In the genomic region with DNA sequence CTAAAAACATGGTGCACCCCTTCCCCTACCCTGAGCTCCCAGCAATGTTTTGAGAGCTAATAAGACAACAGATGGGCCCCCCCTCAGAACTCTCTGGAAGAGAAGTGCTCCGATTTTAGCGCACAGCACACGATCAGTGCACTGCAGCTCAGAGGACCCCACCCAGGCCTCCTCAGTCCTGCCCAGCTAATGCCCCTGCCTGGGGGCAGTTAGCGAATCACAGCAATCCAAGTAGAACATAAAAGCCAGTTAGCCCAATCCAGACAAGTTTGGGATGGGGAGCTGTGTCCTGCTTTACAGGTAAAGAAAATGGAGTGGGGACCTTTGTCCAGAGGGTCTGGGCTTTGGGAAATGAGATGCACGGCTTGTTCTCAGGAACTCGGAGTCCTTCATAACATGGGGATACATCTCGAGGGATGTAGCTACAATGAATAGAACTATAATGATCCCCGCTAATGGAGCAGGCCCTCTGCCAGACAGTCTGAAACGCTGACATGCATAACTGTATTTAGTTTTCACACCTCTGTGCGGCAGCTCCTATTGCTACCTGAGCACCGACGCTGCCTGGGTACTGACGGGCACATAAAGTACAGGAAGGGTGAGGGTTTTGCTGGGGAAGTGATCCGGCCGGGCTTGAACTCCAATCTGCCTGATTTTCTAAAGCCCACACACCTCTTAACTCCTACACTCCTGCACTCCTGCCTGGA, we compare ENCODE assay signal across 11 cellular contexts. TPM values are rescaled to one million over a fixed set of nuclear protein-coding genes. Genes with fewer than 3 reads are reported as not detected.
DNase-seq lines count a peak whose midpoint lies in the region; ATAC-seq and TF ChIP-seq lines count a peak whose summit lies in the region.
"Had no signal": no experiment of that assay in that cellular context is flagged by ENCODE, and none has a peak within 500 bp of the region (broad histone marks: within the 10 kb centered on the region; RNA-seq: fewer than 3 reads in every experiment).

No MANE protein-coding gene starts in this region.

- no peak overlapping the region for H3K4me3 ChIP-seq in endodermal cell (ENCODE audit: low read length)
- no peak overlapping the region for H3K4me3 ChIP-seq in CD8-positive, alpha-beta T cell (ENCODE audit: low read depth, low read length)
- H3K4me3 ChIP-seq in upper lobe of right lung = no peak overlapping the region
- H3K4me3 ChIP-seq: lower lobe of right lung, thyroid gland had no signal

- H3K9me3 ChIP-seq in endodermal cell (ENCODE audit: control insufficient read depth, low read length) (no peaks in the 10 kb centered on the region), upper lobe of right lung (no peaks in the 10 kb centered on the region)
- H3K9me3 ChIP-seq in CD8-positive, alpha-beta T cell (ENCODE audit: low read length) = no peaks in the 10 kb centered on the region
- H3K9me3 ChIP-seq: lower lobe of right lung, thyroid gland had no signal

- H3K36me3 ChIP-seq in endodermal cell (ENCODE audit: control insufficient read depth, insufficient read depth, low read length) = no peaks in the 10 kb centered on the region
- no peaks in the 10 kb centered on the region for H3K36me3 ChIP-seq in CD8-positive, alpha-beta T cell (ENCODE audit: insufficient read depth, low read length)
- no peaks in the 10 kb centered on the region for H3K36me3 ChIP-seq in upper lobe of right lung
- H3K36me3 ChIP-seq: lower lobe of right lung, thyroid gland had no signal

- DNase-seq in Right ventricle myocardium superior = peak; percentile 38
- DNase-seq in cardiac septum (ENCODE audit: low spot score) = no peak
- no peak for DNase-seq in endodermal cell
- DNase-seq in neural crest cell (ENCODE audit: low read depth, low spot score) = no peak
- DNase-seq in CD8-positive, alpha-beta T cell = no peak
- no peak for DNase-seq in stimulated activated CD4-positive, alpha-beta T cell treated with anti-CD3 and anti-CD28 coated beads, Interleukin-15, amount 100 ng/mL, for 24 hours
- DNase-seq in stimulated activated naive B cell treated with anti-CD40 and anti-IgM and Interleukin-4, amounts not matched to agents 10 μg/mL and 1 μg/mL and 100 μg/mL, for 72 hours = no peak
- DNase-seq in upper lobe of right lung = no peak

- POLR2A ChIA-PET in CD8-positive, alpha-beta T cell (lab: Charles Lee) = no interaction called here

- H3K4me1 Mint-ChIP-seq in endodermal cell (peaks cover 43% of the 10 kb centered on the region), neural crest cell (peaks cover 78% of the 10 kb centered on the region)
- no peaks in the 10 kb centered on the region for H3K4me1 Mint-ChIP-seq in CD8-positive, alpha-beta T cell (ENCODE audit: low read depth)
- no peaks in the 10 kb centered on the region for H3K4me1 Mint-ChIP-seq in stimulated activated naive B cell treated with anti-CD40 and anti-IgM and Interleukin-4, amounts not matched to agents 10 μg/mL and 1 μg/mL and 100 μg/mL, for 72 hours

- H3K27me3 ChIP-seq in endodermal cell (ENCODE audit: control insufficient read depth, insufficient read depth, low read length, poor library complexity, severe bottlenecking) (no peaks in the 10 kb centered on the region), upper lobe of right lung (no peaks in the 10 kb centered on the region)
- H3K27me3 ChIP-seq in CD8-positive, alpha-beta T cell (ENCODE audit: insufficient read depth, low read length) = no peaks in the 10 kb centered on the region
- H3K27me3 ChIP-seq: thyroid gland had no signal

- TF ChIP-seq CTCF in endodermal cell (conservative IDR thresholded peaks at IDR 0.05) (no peak), neural crest cell (conservative IDR thresholded peaks at IDR 0.05) (no peak), upper lobe of right lung (IDR thresholded peaks at IDR 0.05) (no peak)
- no peak for TF ChIP-seq CTCF in CD8-positive, alpha-beta T cell (IDR thresholded peaks at IDR 0.05)

- peak overlapping the region; percentile 100 for H3K27ac ChIP-seq in endodermal cell (ENCODE audit: low read depth, low read length)
- no peak overlapping the region for H3K27ac ChIP-seq in CD8-positive, alpha-beta T cell (ENCODE audit: low read depth, low read length)
- H3K27ac ChIP-seq in upper lobe of right lung = no peak overlapping the region

- peaks cover 19% of the 10 kb centered on the region for H3K4me1 ChIP-seq in endodermal cell (ENCODE audit: control insufficient read depth, insufficient read depth, low read length)
- H3K4me1 ChIP-seq in CD8-positive, alpha-beta T cell (ENCODE audit: insufficient read depth, low read length) = no peaks in the 10 kb centered on the region
- H3K4me1 ChIP-seq in upper lobe of right lung = peaks cover 6% of the 10 kb centered on the region

- CTCF ChIA-PET in CD8-positive, alpha-beta T cell (lab: Charles Lee) = interaction anchor here (2.3 kb wide), 1 partner anchor 28 kb away, joined by 11 read pairs; no protein-coding TSS in a partner anchor

- ATAC-seq in Right ventricle myocardium superior (ENCODE audit: poor library complexity) = no peak
- ATAC-seq in CD8-positive, alpha-beta T cell = no peak
- ATAC-seq in stimulated activated naive B cell treated with anti-CD40 and anti-IgM and Interleukin-4, amounts not matched to agents 10 μg/mL and 1 μg/mL and 100 μg/mL, for 72 hours (replicated peaks) = no peak
- ATAC-seq in upper lobe of right lung = no peak

- H3K4me3 Mint-ChIP-seq in endodermal cell (no peak overlapping the region), neural crest cell (peak overlapping the region; percentile 76)
- H3K4me3 Mint-ChIP-seq in CD8-positive, alpha-beta T cell = no peak overlapping the region
- H3K4me3 Mint-ChIP-seq in stimulated activated naive B cell treated with anti-CD40 and anti-IgM and Interleukin-4, amounts not matched to agents 10 μg/mL and 1 μg/mL and 100 μg/mL, for 72 hours = no peak overlapping the region
- H3K4me3 Mint-ChIP-seq: activated naive CD8-positive, alpha-beta T cell had no signal

- intact Hi-C loops in Right ventricle myocardium superior (cut with DNase I) = no loop called here
- intact Hi-C loops in cardiac septum (cut with DNase I) = no loop called here
- intact Hi-C loops in CD8-positive, alpha-beta T cell (cut with DNase I, micrococcal nuclease) = no loop called here
- intact Hi-C loops in upper lobe of right lung (cut with DNase I) = no loop called here

- H3K9me3 Mint-ChIP-seq in endodermal cell (no peaks in the 10 kb centered on the region), neural crest cell (no peaks in the 10 kb centered on the region)
- no peaks in the 10 kb centered on the region for H3K9me3 Mint-ChIP-seq in CD8-positive, alpha-beta T cell
- H3K9me3 Mint-ChIP-seq in stimulated activated naive B cell treated with anti-CD40 and anti-IgM and Interleukin-4, amounts not matched to agents 10 μg/mL and 1 μg/mL and 100 μg/mL, for 72 hours = no peaks in the 10 kb centered on the region

- no peak overlapping the region for H3K9ac ChIP-seq in endodermal cell (ENCODE audit: extremely low read depth, low read length, poor library complexity, severe bottlenecking)

- H3K27ac Mint-ChIP-seq in endodermal cell (peak overlapping the region; percentile 85), neural crest cell (ENCODE audit: unreplicated experiment) (peak overlapping the region; percentile 71)
- H3K27ac Mint-ChIP-seq in CD8-positive, alpha-beta T cell = no peak overlapping the region
- H3K27ac Mint-ChIP-seq in stimulated activated naive B cell treated with anti-CD40 and anti-IgM and Interleukin-4, amounts not matched to agents 10 μg/mL and 1 μg/mL and 100 μg/mL, for 72 hours = no peak overlapping the region
- H3K27ac Mint-ChIP-seq: activated naive CD8-positive, alpha-beta T cell had no signal

- WGBS in endodermal cell (ENCODE audit: insufficient coverage in 1 of 2, insufficient read length in 1 of 2), 2 experiments = 61 to 73% methylated on average over 10 to 15 of the region's 15 CpGs

- H3K36me3 Mint-ChIP-seq in endodermal cell (ENCODE audit: low read depth) (no peaks in the 10 kb centered on the region), neural crest cell (ENCODE audit: low read depth) (no peaks in the 10 kb centered on the region)
- peaks cover 19% of the 10 kb centered on the region for H3K36me3 Mint-ChIP-seq in CD8-positive, alpha-beta T cell
- H3K36me3 Mint-ChIP-seq in stimulated activated naive B cell treated with anti-CD40 and anti-IgM and Interleukin-4, amounts not matched to agents 10 μg/mL and 1 μg/mL and 100 μg/mL, for 72 hours = peaks cover 3 to 7% of the 10 kb centered on the region in 2 donors
- H3K36me3 Mint-ChIP-seq: activated naive CD8-positive, alpha-beta T cell had no signal

- H3K27me3 Mint-ChIP-seq in endodermal cell (ENCODE audit: insufficient read depth) = no peaks in the 10 kb centered on the region
- no peaks in the 10 kb centered on the region for H3K27me3 Mint-ChIP-seq in neural crest cell (ENCODE audit: low read depth)
- H3K27me3 Mint-ChIP-seq in CD8-positive, alpha-beta T cell (ENCODE audit: low read depth) = no peaks in the 10 kb centered on the region
- H3K27me3 Mint-ChIP-seq in stimulated activated naive B cell treated with anti-CD40 and anti-IgM and Interleukin-4, amounts not matched to agents 10 μg/mL and 1 μg/mL and 100 μg/mL, for 72 hours = no peaks in the 10 kb centered on the region
- H3K27me3 Mint-ChIP-seq: activated naive CD8-positive, alpha-beta T cell had no signal

RNA-seq across cellular contexts. Expression of gene CDC42EP4, which starts 29.7 kb away (rescaled TPM):
- total RNA-seq in Right ventricle myocardium superior (53.0 TPM), cardiac septum (41.3 TPM), endodermal cell (10 to 100 TPM; 38.5 to 49.7 TPM), neural crest cell (31.0 and 33.4 TPM in 2 replicates), upper lobe of right lung (59.0 TPM)
- polyA plus RNA-seq in endodermal cell (2013, experiment 1 of 2) = 57.7 TPM
- polyA plus RNA-seq in endodermal cell (2013, experiment 2 of 2) = 49.6 TPM
- total RNA-seq in CD8-positive, alpha-beta T cell = 1 to 10 TPM; 3.5 to 4.4 TPM

Comparison
In these comparisons a context has a peak if more than half of its experiments do, and no peak if none do; other contexts are left out.
1. H3K27ac Mint-ChIP-seq: peak in endodermal cell (single experiment) and neural crest cell (single experiment); none in CD8-positive, alpha-beta T cell (single experiment) and stimulated activated naive B cell treated with anti-CD40 and anti-IgM and Interleukin-4, amounts not matched to agents 10 μg/mL and 1 μg/mL and 100 μg/mL, for 72 hours (single experiment).